7 cellular contexts compared by ENCODE assay signal in the genomic region with DNA sequence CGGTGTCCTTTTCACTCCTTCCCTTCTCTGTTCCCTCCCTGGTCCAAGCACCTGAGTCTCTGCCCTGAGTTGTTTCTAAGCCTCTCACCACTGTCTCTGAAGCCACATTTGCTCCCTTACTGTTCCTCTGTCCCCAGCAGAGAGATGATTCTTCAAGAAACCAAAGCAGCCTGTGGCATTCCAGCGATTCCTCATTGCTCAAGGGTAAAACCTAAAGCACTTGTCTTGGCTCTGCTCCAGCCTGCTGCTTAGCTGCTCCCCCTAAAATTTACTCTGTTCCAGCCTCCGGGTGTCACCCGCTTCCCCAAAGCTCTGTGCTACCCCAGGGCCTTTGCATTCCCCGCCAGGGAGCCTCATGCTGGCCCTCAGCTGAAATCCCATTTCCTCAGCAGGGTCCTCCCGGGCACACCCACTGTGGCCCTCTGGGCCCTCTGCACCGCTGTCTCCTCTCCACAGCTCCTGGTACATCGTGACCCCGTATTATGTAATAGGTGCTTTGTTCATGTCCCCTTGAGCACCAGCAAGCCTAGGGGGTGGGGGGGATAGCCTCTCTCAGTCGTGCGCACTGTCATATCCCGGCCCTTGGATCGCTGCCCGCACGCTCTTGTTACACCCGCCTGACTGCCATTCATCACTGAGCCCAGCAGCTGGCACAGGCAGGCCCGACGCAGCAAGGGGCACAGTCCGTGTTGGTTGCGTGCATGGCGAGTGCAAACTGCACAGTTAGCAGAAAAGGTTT. TPM values are rescaled to one million over a fixed set of nuclear protein-coding genes. Genes with fewer than 3 reads are reported as not detected.
DNase-seq lines count a peak whose midpoint lies in the region; ATAC-seq and TF ChIP-seq lines count a peak whose summit lies in the region.
"Had no signal": no experiment of that assay in that cellular context is flagged by ENCODE, and none has a peak within 500 bp of the region (broad histone marks: within the 10 kb centered on the region; RNA-seq: fewer than 3 reads in every experiment).

No MANE protein-coding gene starts in this region.

- H3K4me1 ChIP-seq in right atrium auricular region (peaks cover 0 to 25% of the 10 kb centered on the region in 2 donors), upper lobe of right lung (no peaks in the 10 kb centered on the region)

- ATAC-seq in Right ventricle myocardium inferior (peak; percentile 84), left cardiac atrium (peak; percentile 23 to 50), upper lobe of right lung (peak; percentile 65), GM19351 (IDR thresholded peaks at IDR 0.05; ENCODE audit: unreplicated experiment) (no peak), GM19397 (IDR thresholded peaks at IDR 0.05; ENCODE audit: unreplicated experiment) (no peak)

- H3K27me3 ChIP-seq in right atrium auricular region (no peaks in the 10 kb centered on the region), upper lobe of right lung (no peaks in the 10 kb centered on the region)

- DNase-seq in Right ventricle myocardium inferior (ENCODE audit: missing footprints): peak; percentile 84
- no peak for DNase-seq in right atrium auricular region (ENCODE audit: low spot score)
- DNase-seq in left cardiac atrium: no peak
- DNase-seq in upper lobe of right lung: peak; percentile 74
- DNase-seq: T-helper 1 cell had no signal

- no peaks in the 10 kb centered on the region for H3K36me3 ChIP-seq in right atrium auricular region
- no peaks in the 10 kb centered on the region for H3K36me3 ChIP-seq in upper lobe of right lung

- TF ChIP-seq CTCF in right atrium auricular region (IDR thresholded peaks at IDR 0.05): no peak
- no peak for TF ChIP-seq CTCF in upper lobe of right lung (IDR thresholded peaks at IDR 0.05)

- H3K27ac ChIP-seq in right atrium auricular region (no peak overlapping the region), upper lobe of right lung (no peak overlapping the region)

- H3K9me3 ChIP-seq in right atrium auricular region: no peaks in the 10 kb centered on the region
- no peaks in the 10 kb centered on the region for H3K9me3 ChIP-seq in upper lobe of right lung

- H3K4me3 ChIP-seq in right atrium auricular region: no peak overlapping the region
- no peak overlapping the region for H3K4me3 ChIP-seq in upper lobe of right lung

- intact Hi-C loops in Right ventricle myocardium inferior (cut with DNase I): no loop called here
- intact Hi-C loops in left cardiac atrium (cut with DNase I): no loop called here
- intact Hi-C loops in upper lobe of right lung (cut with DNase I): no loop called here

RNA-seq across cellular contexts. Expression of gene TECR, which starts 15.8 kb away (rescaled TPM):
- 77.4 TPM for total RNA-seq in Right ventricle myocardium inferior
- total RNA-seq in right atrium auricular region: 10 to 100 TPM; 60.3 to 63.9 TPM
- total RNA-seq in left cardiac atrium: 100 to 1,000 TPM in 1 of 2 donors, 10 to 100 TPM in 1; 85.7 to 108 TPM
- total RNA-seq in upper lobe of right lung: 123 TPM

RNA-seq across cellular contexts. Expression of gene NDUFB7, which starts 26.7 kb away (rescaled TPM):
- total RNA-seq in Right ventricle myocardium inferior (529 TPM), right atrium auricular region (100 to 1,000 TPM; 593 to 729 TPM), left cardiac atrium (100 to 1,000 TPM; 357 to 393 TPM), upper lobe of right lung (113 TPM)

RNA-seq across cellular contexts. Expression of gene DNAJB1, which starts 26.9 kb away (rescaled TPM):
- total RNA-seq in Right ventricle myocardium inferior: 46.9 TPM
- total RNA-seq in right atrium auricular region: 10 to 100 TPM; 36.5 to 52.9 TPM
- 10 to 100 TPM; 50.7 to 70.5 TPM for total RNA-seq in left cardiac atrium
- 99.7 TPM for total RNA-seq in upper lobe of right lung

RNA-seq across cellular contexts. Expression of gene CLEC17A, which starts 37.7 kb away (rescaled TPM):
- total RNA-seq in Right ventricle myocardium inferior: not detected
- total RNA-seq in right atrium auricular region: not detected
- not detected for total RNA-seq in left cardiac atrium
- total RNA-seq in upper lobe of right lung: not detected

RNA-seq across cellular contexts. Expression of gene GIPC1, which starts 49.2 kb away (rescaled TPM):
- total RNA-seq in Right ventricle myocardium inferior: 50.0 TPM
- 10 to 100 TPM; 49.6 to 58.2 TPM for total RNA-seq in right atrium auricular region
- total RNA-seq in left cardiac atrium: 10 to 100 TPM; 49.7 to 49.8 TPM
- total RNA-seq in upper lobe of right lung: 97.7 TPM

Comparison
In these comparisons a context has a peak if more than half of its experiments do, and no peak if none do; other contexts are left out.
1. DNase-seq: peak in Right ventricle myocardium inferior (single experiment) and upper lobe of right lung (single experiment); none in right atrium auricular region (single experiment) and left cardiac atrium (single experiment).
2. ATAC-seq: peak in Right ventricle myocardium inferior (single experiment), left cardiac atrium (2 of 2) and upper lobe of right lung (single experiment); none in GM19351 (single experiment) and GM19397 (single experiment).